In the genomic region with DNA sequence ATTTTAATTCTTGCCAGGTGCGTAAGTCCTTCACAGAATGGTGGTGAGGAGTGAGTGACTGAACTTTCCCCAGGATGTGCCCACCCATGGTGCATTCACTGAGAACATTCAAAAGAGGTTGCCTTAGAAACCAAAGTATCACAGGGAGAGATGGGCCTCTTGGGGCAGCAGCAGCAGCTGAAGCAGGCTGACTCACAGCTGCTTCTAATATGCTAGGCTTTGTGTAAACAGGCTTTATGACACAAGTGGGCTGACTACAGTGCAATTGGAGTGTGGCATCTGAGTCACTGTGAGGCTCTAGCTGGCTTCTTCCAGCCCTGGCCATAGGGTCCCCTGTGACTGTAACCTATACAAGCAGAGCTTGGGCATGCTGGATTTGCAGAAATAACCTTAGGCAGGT, we compare ENCODE assay signal across 1 cellular context.
TF ChIP-seq lines count a peak whose summit lies in the region.

No MANE protein-coding gene starts in this region.

TF ChIP-seq in A549, 52 proteins besides CTCF, POLR2A, EP300 and RAD21 (continued from another document):
- TF ChIP-seq, protein P1, sequence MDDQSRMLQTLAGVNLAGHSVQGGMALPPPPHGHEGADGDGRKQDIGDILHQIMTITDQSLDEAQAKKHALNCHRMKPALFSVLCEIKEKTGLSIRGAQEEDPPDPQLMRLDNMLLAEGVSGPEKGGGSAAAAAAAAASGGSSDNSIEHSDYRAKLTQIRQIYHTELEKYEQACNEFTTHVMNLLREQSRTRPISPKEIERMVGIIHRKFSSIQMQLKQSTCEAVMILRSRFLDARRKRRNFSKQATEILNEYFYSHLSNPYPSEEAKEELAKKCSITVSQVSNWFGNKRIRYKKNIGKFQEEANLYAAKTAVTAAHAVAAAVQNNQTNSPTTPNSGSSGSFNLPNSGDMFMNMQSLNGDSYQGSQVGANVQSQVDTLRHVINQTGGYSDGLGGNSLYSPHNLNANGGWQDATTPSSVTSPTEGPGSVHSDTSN (IDR thresholded peaks at IDR 0.05), result peak; percentile 59; the same call in 1 of the 2 replicates
- TF ChIP-seq, protein P2, sequence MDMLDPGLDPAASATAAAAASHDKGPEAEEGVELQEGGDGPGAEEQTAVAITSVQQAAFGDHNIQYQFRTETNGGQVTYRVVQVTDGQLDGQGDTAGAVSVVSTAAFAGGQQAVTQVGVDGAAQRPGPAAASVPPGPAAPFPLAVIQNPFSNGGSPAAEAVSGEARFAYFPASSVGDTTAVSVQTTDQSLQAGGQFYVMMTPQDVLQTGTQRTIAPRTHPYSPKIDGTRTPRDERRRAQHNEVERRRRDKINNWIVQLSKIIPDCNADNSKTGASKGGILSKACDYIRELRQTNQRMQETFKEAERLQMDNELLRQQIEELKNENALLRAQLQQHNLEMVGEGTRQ (IDR thresholded peaks at IDR 0.05), result no peak
- TF ChIP-seq, protein P3, sequence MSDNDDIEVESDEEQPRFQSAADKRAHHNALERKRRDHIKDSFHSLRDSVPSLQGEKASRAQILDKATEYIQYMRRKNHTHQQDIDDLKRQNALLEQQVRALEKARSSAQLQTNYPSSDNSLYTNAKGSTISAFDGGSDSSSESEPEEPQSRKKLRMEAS (IDR thresholded peaks at IDR 0.05), result peak; percentile 23; the same call in 1 of the 2 replicates
TF ChIP-seq in A549: peak in this region for 4.
